Comparison of ENCODE assay signal across 1 cellular context in the genomic region with DNA sequence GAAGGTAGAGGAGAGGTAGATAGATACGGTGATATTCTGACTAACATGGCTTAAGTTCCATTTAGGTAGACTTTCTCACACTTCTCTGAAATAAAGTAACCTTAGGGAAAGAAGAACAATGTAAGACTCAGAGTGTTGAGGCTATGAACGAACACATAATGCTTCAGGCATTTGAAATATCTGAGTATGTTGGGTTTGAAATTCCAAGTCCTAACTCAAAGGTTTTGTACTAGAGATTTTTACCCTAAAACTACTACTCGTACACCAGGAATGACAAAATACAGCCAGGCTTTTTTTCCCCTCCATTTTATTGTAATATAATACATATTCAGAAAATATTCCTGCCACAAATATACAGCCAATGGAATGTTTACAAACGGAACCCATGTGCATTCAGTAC.
TF ChIP-seq lines count a peak whose summit lies in the region.

No MANE protein-coding gene starts in this region.

TF ChIP-seq in IMR-90, 13 proteins besides CTCF, POLR2A, EP300 and RAD21 (continued from another document):
- TF ChIP-seq BHLHE40 (IDR thresholded peaks at IDR 0.05; ENCODE audit: low read depth, low read length) (no peak), RFX5 (IDR thresholded peaks at IDR 0.05; ENCODE audit: low read depth, low read length) (no peak), CHD1 (IDR thresholded peaks at IDR 0.05; ENCODE audit: low read depth, low read length) (no peak), MAZ (IDR thresholded peaks at IDR 0.05; ENCODE audit: borderline replicate concordance, low read depth, low read length) (no peak), NFE2L2 (IDR thresholded peaks at IDR 0.05; ENCODE audit: low read depth, low read length) (no peak), FOS (IDR thresholded peaks at IDR 0.05; ENCODE audit: low read depth, low read length) (no peak)
- TF ChIP-seq, protein P1, sequence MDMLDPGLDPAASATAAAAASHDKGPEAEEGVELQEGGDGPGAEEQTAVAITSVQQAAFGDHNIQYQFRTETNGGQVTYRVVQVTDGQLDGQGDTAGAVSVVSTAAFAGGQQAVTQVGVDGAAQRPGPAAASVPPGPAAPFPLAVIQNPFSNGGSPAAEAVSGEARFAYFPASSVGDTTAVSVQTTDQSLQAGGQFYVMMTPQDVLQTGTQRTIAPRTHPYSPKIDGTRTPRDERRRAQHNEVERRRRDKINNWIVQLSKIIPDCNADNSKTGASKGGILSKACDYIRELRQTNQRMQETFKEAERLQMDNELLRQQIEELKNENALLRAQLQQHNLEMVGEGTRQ (IDR thresholded peaks at IDR 0.05; ENCODE audit: low read depth, low read length) = no peak
- TF ChIP-seq, protein P2, sequence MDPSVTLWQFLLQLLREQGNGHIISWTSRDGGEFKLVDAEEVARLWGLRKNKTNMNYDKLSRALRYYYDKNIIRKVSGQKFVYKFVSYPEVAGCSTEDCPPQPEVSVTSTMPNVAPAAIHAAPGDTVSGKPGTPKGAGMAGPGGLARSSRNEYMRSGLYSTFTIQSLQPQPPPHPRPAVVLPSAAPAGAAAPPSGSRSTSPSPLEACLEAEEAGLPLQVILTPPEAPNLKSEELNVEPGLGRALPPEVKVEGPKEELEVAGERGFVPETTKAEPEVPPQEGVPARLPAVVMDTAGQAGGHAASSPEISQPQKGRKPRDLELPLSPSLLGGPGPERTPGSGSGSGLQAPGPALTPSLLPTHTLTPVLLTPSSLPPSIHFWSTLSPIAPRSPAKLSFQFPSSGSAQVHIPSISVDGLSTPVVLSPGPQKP (IDR thresholded peaks at IDR 0.05; ENCODE audit: borderline replicate concordance, low read depth, low read length) = no peak
TF ChIP-seq in IMR-90: peak in this region for 0.
